2 cellular contexts compared by ENCODE assay signal in the genomic region with DNA sequence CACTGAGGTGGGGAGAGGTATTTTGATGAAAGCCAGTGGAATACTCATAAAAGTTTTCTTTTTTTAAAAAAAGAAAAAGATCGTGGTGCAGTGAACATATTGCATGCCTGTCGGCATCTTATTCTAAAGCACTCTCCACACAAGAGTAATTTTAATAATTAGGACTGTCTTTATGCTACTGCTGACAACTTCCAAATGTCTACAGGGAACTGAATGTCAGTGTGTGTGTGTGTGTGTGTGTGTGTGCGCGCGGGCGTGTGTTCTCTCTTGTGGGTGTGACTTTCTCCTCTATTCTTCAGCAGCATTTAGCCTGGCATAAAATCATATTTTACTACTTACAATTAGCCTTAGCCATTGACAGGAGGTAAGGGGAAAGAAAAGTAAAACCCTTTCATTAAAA.
TF ChIP-seq lines count a peak whose summit lies in the region.

No MANE protein-coding gene starts in this region.

TF ChIP-seq in SK-N-SH, 30 proteins besides CTCF, POLR2A, EP300 and RAD21 (continued from another document):
- TF ChIP-seq, protein P1, sequence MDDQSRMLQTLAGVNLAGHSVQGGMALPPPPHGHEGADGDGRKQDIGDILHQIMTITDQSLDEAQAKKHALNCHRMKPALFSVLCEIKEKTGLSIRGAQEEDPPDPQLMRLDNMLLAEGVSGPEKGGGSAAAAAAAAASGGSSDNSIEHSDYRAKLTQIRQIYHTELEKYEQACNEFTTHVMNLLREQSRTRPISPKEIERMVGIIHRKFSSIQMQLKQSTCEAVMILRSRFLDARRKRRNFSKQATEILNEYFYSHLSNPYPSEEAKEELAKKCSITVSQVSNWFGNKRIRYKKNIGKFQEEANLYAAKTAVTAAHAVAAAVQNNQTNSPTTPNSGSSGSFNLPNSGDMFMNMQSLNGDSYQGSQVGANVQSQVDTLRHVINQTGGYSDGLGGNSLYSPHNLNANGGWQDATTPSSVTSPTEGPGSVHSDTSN (IDR thresholded peaks at IDR 0.05), result no peak

TF ChIP-seq in SK-N-SH treated with all-trans-retinoic acid at 6 μM for 48 hours, 23 proteins besides CTCF, POLR2A, EP300 and RAD21 (continued from another document):
- TF ChIP-seq, protein P2, sequence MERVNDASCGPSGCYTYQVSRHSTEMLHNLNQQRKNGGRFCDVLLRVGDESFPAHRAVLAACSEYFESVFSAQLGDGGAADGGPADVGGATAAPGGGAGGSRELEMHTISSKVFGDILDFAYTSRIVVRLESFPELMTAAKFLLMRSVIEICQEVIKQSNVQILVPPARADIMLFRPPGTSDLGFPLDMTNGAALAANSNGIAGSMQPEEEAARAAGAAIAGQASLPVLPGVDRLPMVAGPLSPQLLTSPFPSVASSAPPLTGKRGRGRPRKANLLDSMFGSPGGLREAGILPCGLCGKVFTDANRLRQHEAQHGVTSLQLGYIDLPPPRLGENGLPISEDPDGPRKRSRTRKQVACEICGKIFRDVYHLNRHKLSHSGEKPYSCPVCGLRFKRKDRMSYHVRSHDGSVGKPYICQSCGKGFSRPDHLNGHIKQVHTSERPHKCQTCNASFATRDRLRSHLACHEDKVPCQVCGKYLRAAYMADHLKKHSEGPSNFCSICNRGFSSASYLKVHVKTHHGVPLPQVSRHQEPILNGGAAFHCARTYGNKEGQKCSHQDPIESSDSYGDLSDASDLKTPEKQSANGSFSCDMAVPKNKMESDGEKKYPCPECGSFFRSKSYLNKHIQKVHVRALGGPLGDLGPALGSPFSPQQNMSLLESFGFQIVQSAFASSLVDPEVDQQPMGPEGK (CRISPR knock-in tag; IDR thresholded peaks at IDR 0.05; ENCODE audit: borderline replicate concordance), result no peak
- TF ChIP-seq, protein P3, sequence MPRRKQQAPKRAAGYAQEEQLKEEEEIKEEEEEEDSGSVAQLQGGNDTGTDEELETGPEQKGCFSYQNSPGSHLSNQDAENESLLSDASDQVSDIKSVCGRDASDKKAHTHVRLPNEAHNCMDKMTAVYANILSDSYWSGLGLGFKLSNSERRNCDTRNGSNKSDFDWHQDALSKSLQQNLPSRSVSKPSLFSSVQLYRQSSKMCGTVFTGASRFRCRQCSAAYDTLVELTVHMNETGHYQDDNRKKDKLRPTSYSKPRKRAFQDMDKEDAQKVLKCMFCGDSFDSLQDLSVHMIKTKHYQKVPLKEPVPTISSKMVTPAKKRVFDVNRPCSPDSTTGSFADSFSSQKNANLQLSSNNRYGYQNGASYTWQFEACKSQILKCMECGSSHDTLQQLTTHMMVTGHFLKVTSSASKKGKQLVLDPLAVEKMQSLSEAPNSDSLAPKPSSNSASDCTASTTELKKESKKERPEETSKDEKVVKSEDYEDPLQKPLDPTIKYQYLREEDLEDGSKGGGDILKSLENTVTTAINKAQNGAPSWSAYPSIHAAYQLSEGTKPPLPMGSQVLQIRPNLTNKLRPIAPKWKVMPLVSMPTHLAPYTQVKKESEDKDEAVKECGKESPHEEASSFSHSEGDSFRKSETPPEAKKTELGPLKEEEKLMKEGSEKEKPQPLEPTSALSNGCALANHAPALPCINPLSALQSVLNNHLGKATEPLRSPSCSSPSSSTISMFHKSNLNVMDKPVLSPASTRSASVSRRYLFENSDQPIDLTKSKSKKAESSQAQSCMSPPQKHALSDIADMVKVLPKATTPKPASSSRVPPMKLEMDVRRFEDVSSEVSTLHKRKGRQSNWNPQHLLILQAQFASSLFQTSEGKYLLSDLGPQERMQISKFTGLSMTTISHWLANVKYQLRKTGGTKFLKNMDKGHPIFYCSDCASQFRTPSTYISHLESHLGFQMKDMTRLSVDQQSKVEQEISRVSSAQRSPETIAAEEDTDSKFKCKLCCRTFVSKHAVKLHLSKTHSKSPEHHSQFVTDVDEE (CRISPR knock-in tag; IDR thresholded peaks at IDR 0.05), result no peak
- TF ChIP-seq PPARA (CRISPR knock-in tag; IDR thresholded peaks at IDR 0.05; ENCODE audit: borderline replicate concordance) (no peak), ZFP3 (CRISPR knock-in tag; IDR thresholded peaks at IDR 0.05) (no peak), GLIS3 (CRISPR knock-in tag; IDR thresholded peaks at IDR 0.05) (no peak), BACH2 (CRISPR knock-in tag; IDR thresholded peaks at IDR 0.05; ENCODE audit: borderline replicate concordance) (no peak), TOX (CRISPR knock-in tag; IDR thresholded peaks at IDR 0.05; ENCODE audit: borderline replicate concordance) (no peak), ARNTL (CRISPR knock-in tag; IDR thresholded peaks at IDR 0.05; ENCODE audit: borderline replicate concordance, low read depth) (no peak), ZNF8 (CRISPR knock-in tag; IDR thresholded peaks at IDR 0.05) (no peak), RARB (CRISPR knock-in tag; IDR thresholded peaks at IDR 0.05) (no peak), ZC3H10 (CRISPR knock-in tag; IDR thresholded peaks at IDR 0.05) (no peak)
- TF ChIP-seq, protein P4, sequence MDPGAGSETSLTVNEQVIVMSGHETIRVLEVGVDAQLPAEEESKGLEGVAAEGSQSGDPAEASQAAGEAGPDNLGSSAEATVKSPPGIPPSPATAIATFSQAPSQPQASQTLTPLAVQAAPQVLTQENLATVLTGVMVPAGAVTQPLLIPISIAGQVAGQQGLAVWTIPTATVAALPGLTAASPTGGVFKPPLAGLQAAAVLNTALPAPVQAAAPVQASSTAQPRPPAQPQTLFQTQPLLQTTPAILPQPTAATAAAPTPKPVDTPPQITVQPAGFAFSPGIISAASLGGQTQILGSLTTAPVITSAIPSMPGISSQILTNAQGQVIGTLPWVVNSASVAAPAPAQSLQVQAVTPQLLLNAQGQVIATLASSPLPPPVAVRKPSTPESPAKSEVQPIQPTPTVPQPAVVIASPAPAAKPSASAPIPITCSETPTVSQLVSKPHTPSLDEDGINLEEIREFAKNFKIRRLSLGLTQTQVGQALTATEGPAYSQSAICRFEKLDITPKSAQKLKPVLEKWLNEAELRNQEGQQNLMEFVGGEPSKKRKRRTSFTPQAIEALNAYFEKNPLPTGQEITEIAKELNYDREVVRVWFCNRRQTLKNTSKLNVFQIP (CRISPR knock-in tag; IDR thresholded peaks at IDR 0.05; ENCODE audit: borderline replicate concordance, low read depth), result no peak
